ENCODE assay signal across 11 cellular contexts in genomic region chr6:108689279-108690161, GRCh38.
A peak's percentile ranks its signal among the peaks of the same experiment; 100 is the strongest.
DNase-seq lines count a peak whose midpoint lies in the region; ATAC-seq and TF ChIP-seq lines count a peak whose summit lies in the region.
"Had no signal": no experiment of that assay in that cellular context is flagged by ENCODE, and none has a peak within 500 bp of the region (broad histone marks: within the 10 kb centered on the region; RNA-seq: fewer than 3 reads in every experiment).

No MANE protein-coding gene starts in this region.

- intact Hi-C loops in Right ventricle myocardium inferior (cut with DNase I) = loop anchor here (5.0 kb wide), 2 partner anchors 32 to 383 kb away; no protein-coding TSS in a partner anchor
- intact Hi-C loops in sigmoid colon (cut with DNase I) = loop anchor here (5.0 kb wide), 1 partner anchor 93 kb away; no protein-coding TSS in a partner anchor

- peak; percentile 89 for ATAC-seq in Right ventricle myocardium inferior
- ATAC-seq in HG03520 (IDR thresholded peaks at IDR 0.05; ENCODE audit: unreplicated experiment) = no peak

- WGBS in sigmoid colon, 2 donors = 77 to 79% methylated on average over 15 of the region's 15 CpGs
- no CpG with 5 or more reads among the region's 15 CpGs for WGBS in H9 (ENCODE audit: extremely low coverage, insufficient read length, low lambda C conversion rate)

- H2BK120ac ChIP-seq in H9 (ENCODE audit: low read depth, low read length, poor library complexity, severe bottlenecking) = no peak overlapping the region

- no peak overlapping the region for H3T11ph ChIP-seq in H9 (ENCODE audit: low read length)

- H3K14ac ChIP-seq in H9 (ENCODE audit: insufficient read depth, low read length) = no peak overlapping the region

- no peaks in the 10 kb centered on the region for H3K79me2 ChIP-seq in H9 (ENCODE audit: insufficient read depth, low read length)
- H3K79me2 ChIP-seq: parathyroid adenoma had no signal

- H4K8ac ChIP-seq in H9 (replicated peaks; ENCODE audit: insufficient read length, low read depth, low read length) = no peak overlapping the region

- H4K5ac ChIP-seq in H9 (ENCODE audit: insufficient read length, low read depth, low read length) = no peak overlapping the region

- DNase-seq in GM03348 (ENCODE audit: low spot score) = peak; percentile 76
- peak; percentile 68 for DNase-seq in SIG-M5 treated with dmso at 0.1 percent for 504 hours (lab: John Stamatoyannopoulos, UW; ENCODE audit: unreplicated experiment)
- DNase-seq in Right ventricle myocardium inferior (ENCODE audit: missing footprints) = peak; percentile 92
- peak; percentile 95 for DNase-seq in sigmoid colon
- DNase-seq in DMS79 treated with DMSO at 0.1 percent for 48 hours (lab: John Stamatoyannopoulos, UW) = no peak
- no peak for DNase-seq in H9
- no peak for DNase-seq in HUDEP-2 (lab: John Stamatoyannopoulos, UW; ENCODE audit: unreplicated experiment in 76 of 76)
- DNase-seq: NCI-H2081 had no signal

- H3K36me3 ChIP-seq in sigmoid colon = peaks cover 0 to 22% (median 3%) of the 10 kb centered on the region in 4 donors

- H2BK5ac ChIP-seq in H9 (ENCODE audit: insufficient read length, low read length) = no peak overlapping the region

- no peak overlapping the region for H2AK5ac ChIP-seq in H9 (ENCODE audit: insufficient read length, low read length)

- H3K56ac ChIP-seq in H9 (ENCODE audit: insufficient read length, low read depth, low read length) = no peak overlapping the region

- TF ChIP-seq CTCF in sigmoid colon (IDR thresholded peaks at IDR 0.05) (no peak), H9 (conservative IDR thresholded peaks at IDR 0.05) (no peak)

- no peaks in the 10 kb centered on the region for H4K20me1 ChIP-seq in H9 (ENCODE audit: control insufficient read depth, insufficient read depth, insufficient read length)

- H3K18ac ChIP-seq in H9 (ENCODE audit: insufficient read length, low read depth, low read length) = no peak overlapping the region

- H4K91ac ChIP-seq in H9 (ENCODE audit: insufficient read length, low read depth, low read length) = no peak overlapping the region

- no peak overlapping the region for H3K4ac ChIP-seq in H9 (ENCODE audit: low read depth, low read length)

- peaks cover 0 to 2% (median 0%) of the 10 kb centered on the region in 3 experiments; a peak in 1 of 7 replicates for H3K36me3 Mint-ChIP-seq in H9 (ENCODE audit: insufficient read depth in 1 of 3, low read depth in 3 of 3)

- peaks cover 16 to 20% of the 10 kb centered on the region in 2 experiments for H3K4me1 Mint-ChIP-seq in H9

- H3K9me3 Mint-ChIP-seq in H9 = no peaks in the 10 kb centered on the region

- no peak overlapping the region for H3K23ac ChIP-seq in H9 (ENCODE audit: insufficient read length, low read depth, low read length)

- no peaks in the 10 kb centered on the region; the same call in none of the 2 replicates for H3K27me3 Mint-ChIP-seq in H9 (ENCODE audit: low read depth)
- H3K27me3 Mint-ChIP-seq: activated naive CD8-positive, alpha-beta T cell had no signal

- no peak overlapping the region for H2BK12ac ChIP-seq in H9 (ENCODE audit: insufficient read length, low read depth, low read length)

- no peak overlapping the region for H3K9ac ChIP-seq in H9 (ENCODE audit: extremely low read depth, insufficient read length, low read length)
- H3K9ac ChIP-seq: parathyroid adenoma had no signal

- no peak overlapping the region for H2AFZ ChIP-seq in H9 (ENCODE audit: low read length)
- H2AFZ ChIP-seq: parathyroid adenoma had no signal

- no peaks in the 10 kb centered on the region for H3K79me1 ChIP-seq in H9 (ENCODE audit: insufficient read depth, low read depth, low read length, poor library complexity, severe bottlenecking)

- H2BK15ac ChIP-seq in H9 (ENCODE audit: low read depth, low read length) = no peak overlapping the region

- H3K9me3 ChIP-seq in sigmoid colon (no peaks in the 10 kb centered on the region), H9 (ENCODE audit: control insufficient read depth, low read depth, low read length) (no peaks in the 10 kb centered on the region)

- H3K27ac ChIP-seq in sigmoid colon (peak overlapping the region; percentile 35 to 65 (median 54)), H9 (ENCODE audit: insufficient read length, low read depth, low read length) (no peak overlapping the region)
- H3K27ac ChIP-seq: parathyroid adenoma had no signal

- TF ChIP-seq POLR2A in sigmoid colon (IDR thresholded peaks at IDR 0.05) = no peak

- peaks cover 0 to 40% (median 30%) of the 10 kb centered on the region in 4 donors for H3K4me1 ChIP-seq in sigmoid colon
- no peaks in the 10 kb centered on the region for H3K4me1 ChIP-seq in H9 (ENCODE audit: insufficient read depth, low read length)

- no peak overlapping the region for H3K4me3 Mint-ChIP-seq in H9
- H3K4me3 Mint-ChIP-seq: activated naive CD8-positive, alpha-beta T cell had no signal

- H3K27me3 ChIP-seq in sigmoid colon = no peaks in the 10 kb centered on the region
- no peaks in the 10 kb centered on the region for H3K27me3 ChIP-seq in H9 (ENCODE audit: insufficient read depth, low read length)

- H3K4me3 ChIP-seq in sigmoid colon = no peak overlapping the region

- H2BK20ac ChIP-seq in H9 (ENCODE audit: low read depth, low read length, poor library complexity, severe bottlenecking) = no peak overlapping the region

- no peak overlapping the region for H3K27ac Mint-ChIP-seq in H9
- H3K27ac Mint-ChIP-seq: activated naive CD8-positive, alpha-beta T cell had no signal

- H3K4me2 ChIP-seq in H9 (ENCODE audit: insufficient read depth, insufficient read length, low read length) = no peak overlapping the region

- H3K23me2 ChIP-seq in H9 (ENCODE audit: insufficient read length, low read depth, low read length, poor library complexity, severe bottlenecking) = no peaks in the 10 kb centered on the region

- peak in 2 of 4 donors; percentile 60 to 75 for TF ChIP-seq EP300 in sigmoid colon (IDR thresholded peaks at IDR 0.05)

Comparison
In these comparisons a context has a peak if more than half of its experiments do, and no peak if none do; other contexts are left out.
1. DNase-seq: peak in GM03348 (single experiment), SIG-M5 treated with dmso at 0.1 percent for 504 hours (single experiment), Right ventricle myocardium inferior (single experiment) and sigmoid colon (single experiment); none in DMS79 treated with DMSO at 0.1 percent for 48 hours (single experiment), H9 (single experiment) and HUDEP-2 (0 of 76).